In the genomic region with DNA sequence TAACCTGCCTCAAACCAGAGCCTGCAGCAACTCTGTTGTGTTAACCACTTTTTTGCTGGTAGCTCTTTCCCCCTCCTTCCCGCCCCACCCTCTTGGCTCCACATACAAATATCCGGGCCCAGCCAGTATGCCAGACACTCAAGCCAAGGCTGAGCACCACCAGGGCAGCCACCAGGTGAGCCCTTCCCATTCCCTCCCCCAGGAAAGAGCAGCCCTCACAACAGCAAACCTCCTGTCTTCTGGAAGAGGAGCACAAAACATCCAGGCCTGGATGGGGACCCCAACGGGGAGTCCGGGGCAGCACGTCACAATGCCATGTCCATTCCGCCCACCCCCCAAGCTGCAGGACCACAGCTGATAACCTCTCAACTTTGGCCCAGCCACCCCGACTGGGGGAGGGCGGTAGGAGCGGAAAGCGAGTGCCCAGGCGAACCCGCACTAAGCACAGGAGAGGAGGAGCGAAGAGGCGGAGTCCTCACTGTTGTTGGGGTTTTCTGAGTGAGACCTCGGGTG, we compare ENCODE assay signal across 8 cellular contexts. TPM values are rescaled to one million over a fixed set of nuclear protein-coding genes. Genes with fewer than 3 reads are reported as not detected.
DNase-seq lines count a peak whose midpoint lies in the region; ATAC-seq and TF ChIP-seq lines count a peak whose summit lies in the region.

No MANE protein-coding gene starts in this region.

- peak; percentile 37 to 81 (median 53) for DNase-seq in CD8-positive, alpha-beta memory T cell
- DNase-seq in HAP-1 (ENCODE audit: low spot score in 2 of 2) (peak in 1 of 2 experiments; percentile 40), PC-3 (peak; percentile 21), activated gamma-delta T cell (lab: John Stamatoyannopoulos, UW) (peak; percentile 29), Right ventricle myocardium inferior (ENCODE audit: missing footprints) (peak; percentile 74), progenitor cell of endocrine pancreas (ENCODE audit: low spot score, unreplicated experiment) (peak; percentile 32), HPDE6-E6E7 (ENCODE audit: extremely low spot score) (no peak)

- no peaks in the 10 kb centered on the region for H4K20me1 ChIP-seq in PC-3 (ENCODE audit: low read length)

- H3K9me3 ChIP-seq in CD8-positive, alpha-beta memory T cell (ENCODE audit: low read length) = no peaks in the 10 kb centered on the region
- H3K9me3 ChIP-seq in HAP-1 (no peaks in the 10 kb centered on the region), PC-3 (ENCODE audit: low read length) (no peaks in the 10 kb centered on the region)

- H3K36me3 Mint-ChIP-seq in CD8-positive, alpha-beta memory T cell = peaks cover 0 to 43% (median 5%) of the 10 kb centered on the region in 3 donors
- peaks cover 4% of the 10 kb centered on the region for H3K36me3 Mint-ChIP-seq in progenitor cell of endocrine pancreas (ENCODE audit: insufficient read depth)

- TF ChIP-seq CTCF in PC-3 (conservative IDR thresholded peaks at IDR 0.05; ENCODE audit: low read depth, low read length) (no peak), progenitor cell of endocrine pancreas (IDR thresholded peaks at IDR 0.05; ENCODE audit: unreplicated experiment) (no peak)

- intact Hi-C loops in PC-3 (cut with micrococcal nuclease) (loop anchor here (2.0 kb wide), 1 partner anchor 32 kb away; no protein-coding TSS in a partner anchor), Right ventricle myocardium inferior (cut with DNase I) (no loop called here)

- peak overlapping the region; percentile 71 for H3K4me3 ChIP-seq in CD8-positive, alpha-beta memory T cell (ENCODE audit: low read length)
- H3K4me3 ChIP-seq in HAP-1 (peak overlapping the region; percentile 90), PC-3 (ENCODE audit: low read length) (peak overlapping the region; percentile 93)

- peak overlapping the region; percentile 57 for H3K27ac ChIP-seq in CD8-positive, alpha-beta memory T cell (ENCODE audit: low read depth, low read length)
- H3K27ac ChIP-seq in PC-3 (ENCODE audit: low read length) = no peak overlapping the region

- H2AFZ ChIP-seq in PC-3 (ENCODE audit: low read length) = peak overlapping the region; percentile 70

- peak overlapping the region; percentile 90 to 98 (median 94) for H3K27ac Mint-ChIP-seq in CD8-positive, alpha-beta memory T cell
- peak overlapping the region; percentile 91 for H3K27ac Mint-ChIP-seq in progenitor cell of endocrine pancreas

- BruUV-seq in PC-3 (replicated peaks; lab: Mats Ljungman, UMichigan) = no TSS peak

- peak overlapping the region; percentile 79 for H3K9ac ChIP-seq in PC-3 (ENCODE audit: low read length)

- in situ Hi-C loops in HAP-1 (cut with MboI; ENCODE audit: low sequenced_read_pairs) = no loop called here

- peaks cover 25% of the 10 kb centered on the region for H3K79me2 ChIP-seq in PC-3 (ENCODE audit: low read length)

- H3F3A ChIP-seq in PC-3 (ENCODE audit: low read length, unreplicated experiment) = peaks cover 4% of the 10 kb centered on the region

- peak overlapping the region; percentile 85 to 96 (median 92) for H3K4me3 Mint-ChIP-seq in CD8-positive, alpha-beta memory T cell
- H3K4me3 Mint-ChIP-seq in progenitor cell of endocrine pancreas (ENCODE audit: low read depth) = peak overlapping the region; percentile 80

- POLR2A ChIA-PET in CD8-positive, alpha-beta memory T cell (lab: Charles Lee) = interaction anchor here (0.6 to 1.9 kb wide), 7 partner anchors 54 to 1055 kb away, joined by 3 to 13 read pairs (median 3); a partner anchor contains a TSS
- POLR2A ChIA-PET in PC-3 (lab: Charles Lee; ENCODE audit: unreplicated experiment) = no interaction called here

- no peaks in the 10 kb centered on the region for H3K27me3 ChIP-seq in CD8-positive, alpha-beta memory T cell (ENCODE audit: insufficient read depth, low read length, poor library complexity, severe bottlenecking)
- H3K27me3 ChIP-seq in HAP-1 (ENCODE audit: low read depth) = no peaks in the 10 kb centered on the region
- no peaks in the 10 kb centered on the region for H3K27me3 ChIP-seq in PC-3 (ENCODE audit: low read length)

- H3K9me3 Mint-ChIP-seq in CD8-positive, alpha-beta memory T cell = no peaks in the 10 kb centered on the region
- no peaks in the 10 kb centered on the region for H3K9me3 Mint-ChIP-seq in progenitor cell of endocrine pancreas (ENCODE audit: low read depth)

- no peaks in the 10 kb centered on the region for H3K9me2 ChIP-seq in PC-3 (replicated peaks; ENCODE audit: low read length)

- CTCF ChIA-PET in CD8-positive, alpha-beta memory T cell (lab: Charles Lee) = interaction anchor here (1.0 to 2.3 kb wide), 5 partner anchors 30 to 172 kb away, joined by 3 to 10 read pairs (median 4); a partner anchor contains a TSS
- CTCF ChIA-PET in PC-3 (lab: Charles Lee) = no interaction called here

- H3K4me1 Mint-ChIP-seq in CD8-positive, alpha-beta memory T cell = peaks cover 46 to 63% (median 53%) of the 10 kb centered on the region in 3 donors
- peaks cover 38% of the 10 kb centered on the region for H3K4me1 Mint-ChIP-seq in progenitor cell of endocrine pancreas (ENCODE audit: low read depth)

- H3K4me1 ChIP-seq in CD8-positive, alpha-beta memory T cell (ENCODE audit: insufficient read depth, low read length) = peaks cover 52% of the 10 kb centered on the region
- H3K4me1 ChIP-seq in HAP-1 (peaks cover 6% of the 10 kb centered on the region; the same call in 1 of the 2 replicates), PC-3 (ENCODE audit: insufficient read depth, low read length) (peaks cover 43% of the 10 kb centered on the region)

- H3K4me2 ChIP-seq in PC-3 (ENCODE audit: low read length) = peak overlapping the region; percentile 97

- H3K36me3 ChIP-seq in CD8-positive, alpha-beta memory T cell (ENCODE audit: insufficient read depth, low read length) = peaks cover 22% of the 10 kb centered on the region
- peaks cover 16% of the 10 kb centered on the region for H3K36me3 ChIP-seq in HAP-1 (replicated peaks)
- H3K36me3 ChIP-seq in PC-3 (ENCODE audit: low read depth, low read length) = no peaks in the 10 kb centered on the region; the same call in 1 of the 2 replicates

- H3K27me3 Mint-ChIP-seq in CD8-positive, alpha-beta memory T cell = no peaks in the 10 kb centered on the region
- H3K27me3 Mint-ChIP-seq in progenitor cell of endocrine pancreas = no peaks in the 10 kb centered on the region

- ATAC-seq in PC-3 = peak; percentile 36
- peak; percentile 10 for ATAC-seq in Right ventricle myocardium inferior
- ATAC-seq in HG02588 (IDR thresholded peaks at IDR 0.05; ENCODE audit: unreplicated experiment) = no peak

RNA-seq across cellular contexts. Expression of a gene that starts 0.8 kb away (rescaled TPM):
- 10 to 100 TPM; 73.6 to 76.4 TPM for total RNA-seq in CD8-positive, alpha-beta memory T cell
- polyA plus RNA-seq in CD8-positive, alpha-beta memory T cell = 217 TPM
- total RNA-seq in PC-3 (2014; rRNA removed) (27.0 and 27.4 TPM in 2 replicates), Right ventricle myocardium inferior (34.7 TPM), progenitor cell of endocrine pancreas (80.4 and 87.6 TPM in 2 replicates)

RNA-seq across cellular contexts. Expression of a gene that starts 0.9 kb away (rescaled TPM):
- total RNA-seq in CD8-positive, alpha-beta memory T cell = not detected
- polyA plus RNA-seq in CD8-positive, alpha-beta memory T cell = not detected
- total RNA-seq in PC-3 (2014; rRNA removed) (not detected in 2 replicates), Right ventricle myocardium inferior (not detected), progenitor cell of endocrine pancreas (not detected in 2 replicates)

RNA-seq across cellular contexts. Expression of a gene that starts 8.2 kb away (rescaled TPM):
- 10 to 100 TPM; 14.0 to 14.8 TPM for total RNA-seq in CD8-positive, alpha-beta memory T cell
- 1.3 TPM for polyA plus RNA-seq in CD8-positive, alpha-beta memory T cell
- 3.8 and 4.8 TPM in 2 replicates for total RNA-seq in PC-3 (2014; rRNA removed)
- total RNA-seq in Right ventricle myocardium inferior = 2.1 TPM
- 25.7 and 25.9 TPM in 2 replicates for total RNA-seq in progenitor cell of endocrine pancreas

RNA-seq across cellular contexts. Expression of a gene that starts 36.2 kb away (rescaled TPM):
- total RNA-seq in CD8-positive, alpha-beta memory T cell = not detected
- 0.14 TPM for polyA plus RNA-seq in CD8-positive, alpha-beta memory T cell
- total RNA-seq in PC-3 (2014; rRNA removed) (not detected in 2 replicates), Right ventricle myocardium inferior (1.4 TPM), progenitor cell of endocrine pancreas (not detected in 2 replicates)

RNA-seq across cellular contexts. Expression of a gene that starts 54.0 kb away (rescaled TPM):
- 100 to 1,000 TPM; 185 to 186 TPM for total RNA-seq in CD8-positive, alpha-beta memory T cell
- polyA plus RNA-seq in CD8-positive, alpha-beta memory T cell = 51.1 TPM
- total RNA-seq in PC-3 (2014; rRNA removed) = 267 and 338 TPM in 2 replicates
- total RNA-seq in Right ventricle myocardium inferior = 86.9 TPM
- total RNA-seq in progenitor cell of endocrine pancreas = 117 and 119 TPM in 2 replicates
